In the genomic region with DNA sequence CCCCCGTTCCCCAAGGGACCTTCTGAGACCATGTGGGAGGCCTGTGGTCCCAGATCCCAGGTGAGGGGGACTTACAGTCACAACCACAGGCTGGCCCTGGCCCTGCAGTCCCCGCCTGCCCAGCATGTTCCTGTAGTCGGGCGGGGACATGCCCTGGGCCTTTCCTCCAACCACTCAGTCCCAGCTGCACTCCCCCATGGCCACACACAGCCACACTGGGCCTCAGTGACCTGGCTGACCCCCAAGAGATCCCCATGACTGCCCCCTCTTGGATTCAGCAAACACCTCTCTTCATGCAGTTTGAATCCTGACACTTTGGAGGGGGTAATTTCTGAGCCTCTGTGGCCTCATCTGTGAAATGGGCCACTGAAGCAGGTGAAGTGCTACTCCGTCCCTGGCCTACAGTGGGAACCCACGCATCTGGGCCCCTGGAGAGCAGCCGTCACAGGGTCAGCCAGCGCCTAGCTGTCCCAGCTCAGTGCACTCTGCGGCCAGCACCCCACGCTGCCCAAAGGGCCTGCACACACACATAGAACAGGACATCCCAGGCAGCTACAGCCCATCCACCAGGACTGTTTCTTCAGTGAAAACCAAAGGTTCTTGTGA, we compare ENCODE assay signal across 7 cellular contexts.
DNase-seq lines count a peak whose midpoint lies in the region; ATAC-seq lines count a peak whose summit lies in the region.

No MANE protein-coding gene starts in this region.

- peak overlapping the region; percentile 80 for H3K27ac Mint-ChIP-seq in stimulated activated memory B cell treated with anti-CD40 and anti-IgM and Interleukin-4, amounts not matched to agents 10 μg/mL and 1 μg/mL and 100 μg/mL, for 72 hours

- H3K27me3 Mint-ChIP-seq in stimulated activated memory B cell treated with anti-CD40 and anti-IgM and Interleukin-4, amounts not matched to agents 10 μg/mL and 1 μg/mL and 100 μg/mL, for 72 hours, result peaks cover 21% of the 10 kb centered on the region

- no peaks in the 10 kb centered on the region for H3K9me3 Mint-ChIP-seq in stimulated activated memory B cell treated with anti-CD40 and anti-IgM and Interleukin-4, amounts not matched to agents 10 μg/mL and 1 μg/mL and 100 μg/mL, for 72 hours

- peak overlapping the region; percentile 35 for H3K4me3 Mint-ChIP-seq in stimulated activated memory B cell treated with anti-CD40 and anti-IgM and Interleukin-4, amounts not matched to agents 10 μg/mL and 1 μg/mL and 100 μg/mL, for 72 hours

- ATAC-seq in GM19324 (IDR thresholded peaks at IDR 0.05; ENCODE audit: low FRiP score, unreplicated experiment), result peak; percentile 15
- peak; percentile 36 for ATAC-seq in HG02943 (IDR thresholded peaks at IDR 0.05; ENCODE audit: low read depth, unreplicated experiment)
- peak; percentile 73 for ATAC-seq in stimulated activated memory B cell treated with anti-CD40 and anti-IgM and Interleukin-4, amounts not matched to agents 10 μg/mL and 1 μg/mL and 100 μg/mL, for 72 hours

- no peaks in the 10 kb centered on the region for H3K36me3 Mint-ChIP-seq in stimulated activated memory B cell treated with anti-CD40 and anti-IgM and Interleukin-4, amounts not matched to agents 10 μg/mL and 1 μg/mL and 100 μg/mL, for 72 hours

- DNase-seq in activated T-cell treated with anti-CD3 and anti-CD28 coated beads for 4 hours, result peak; percentile 7
- no peak for DNase-seq in AG08396 (ENCODE audit: low spot score)
- DNase-seq in NCI-H82 (lab: John Stamatoyannopoulos, UW), result no peak
- DNase-seq in NCI-H1436 (lab: John Stamatoyannopoulos, UW), result no peak

- peaks cover 32% of the 10 kb centered on the region for H3K4me1 Mint-ChIP-seq in stimulated activated memory B cell treated with anti-CD40 and anti-IgM and Interleukin-4, amounts not matched to agents 10 μg/mL and 1 μg/mL and 100 μg/mL, for 72 hours

Comparison
In these comparisons a context has a peak if more than half of its experiments do, and no peak if none do; other contexts are left out.
1. ATAC-seq: peak in every context shown above with its lines; median percentile 73 in stimulated activated memory B cell treated with anti-CD40 and anti-IgM and Interleukin-4, amounts not matched to agents 10 μg/mL and 1 μg/mL and 100 μg/mL, for 72 hours; 36 in HG02943; 15 in GM19324.